2 cellular contexts compared by ENCODE assay signal in genomic region chr3:139506792-139507191, GRCh38.
TF ChIP-seq lines count a peak whose summit lies in the region.

No MANE protein-coding gene starts in this region.

TF ChIP-seq in K562, 482 proteins besides CTCF, POLR2A, EP300 and RAD21:
- TF ChIP-seq STAG1 (CRISPR knock-in tag; IDR thresholded peaks at IDR 0.05; ENCODE audit: borderline replicate concordance) (no peak), KAT2B (IDR thresholded peaks at IDR 0.05; ENCODE audit: low read depth, low read length) (no peak)

TF ChIP-seq in GM12891, 5 proteins besides CTCF, POLR2A, EP300 and RAD21:
- no peak for TF ChIP-seq POLR2AphosphoS5 (IDR thresholded peaks at IDR 0.05; ENCODE audit: low read depth, low read length)
- TF ChIP-seq PAX5 (IDR thresholded peaks at IDR 0.05; ENCODE audit: insufficient read depth, low read length, severe bottlenecking) = no peak
- TF ChIP-seq SPI1 (IDR thresholded peaks at IDR 0.05; ENCODE audit: low read depth, low read length) = no peak
- no peak for TF ChIP-seq POU2F2 (IDR thresholded peaks at IDR 0.05; ENCODE audit: low read depth, low read length)
- no peak for TF ChIP-seq TAF1 (IDR thresholded peaks at IDR 0.05; ENCODE audit: low read depth, low read length)
